Comparison of ENCODE assay signal across 1 cellular context in the genomic region with DNA sequence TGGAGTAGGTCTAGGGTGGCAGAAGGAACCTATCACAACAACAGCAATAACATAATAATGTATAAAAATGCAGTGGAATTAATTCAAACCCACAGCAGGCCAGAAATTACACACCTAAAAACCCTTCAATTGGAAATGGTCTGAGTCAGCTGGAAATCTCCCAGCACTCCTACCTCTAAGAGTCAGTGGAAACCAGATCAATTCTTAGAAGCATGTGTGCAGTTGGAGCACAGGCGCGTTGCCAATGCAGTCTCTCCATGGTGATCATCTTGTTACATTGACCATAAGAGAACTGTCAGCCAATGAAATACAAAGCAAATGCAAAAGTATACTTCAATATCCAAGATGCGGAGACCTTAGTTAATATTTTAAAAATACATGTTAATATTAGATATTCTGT.
TF ChIP-seq lines count a peak whose summit lies in the region.

No MANE protein-coding gene starts in this region.

TF ChIP-seq in HepG2, 621 proteins besides CTCF, POLR2A, EP300 and RAD21 (continued from another document):
- no peak for TF ChIP-seq PCBP1 (IDR thresholded peaks at IDR 0.05; ENCODE audit: borderline replicate concordance, low read depth, low read length)
- no peak for TF ChIP-seq THRA (CRISPR knock-in tag; IDR thresholded peaks at IDR 0.05; ENCODE audit: borderline replicate concordance)
TF ChIP-seq in HepG2: peak in this region for 1.
